In the genomic region with DNA sequence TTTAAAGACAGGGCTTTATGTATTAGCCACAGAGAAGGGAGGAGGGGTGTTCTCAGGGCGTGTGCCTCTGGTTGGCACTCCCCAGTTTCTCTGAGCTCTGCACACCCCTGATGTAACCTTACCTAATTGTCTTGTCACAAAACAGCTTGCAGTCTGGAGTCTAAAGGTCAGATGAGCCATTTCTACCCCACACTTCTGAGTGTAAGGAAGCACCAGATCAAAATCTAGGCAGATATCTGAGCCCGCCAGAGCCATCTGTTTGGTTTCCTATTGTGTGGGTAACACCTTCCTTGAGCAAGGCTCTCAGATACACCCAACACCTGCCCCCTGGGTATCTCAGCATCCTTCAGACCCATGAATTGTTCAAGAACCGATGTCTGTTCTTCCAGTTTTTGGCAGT, we compare ENCODE assay signal across 11 cellular contexts. TPM values are rescaled to one million over a fixed set of nuclear protein-coding genes. Genes with fewer than 3 reads are reported as not detected.
DNase-seq lines count a peak whose midpoint lies in the region; ATAC-seq and TF ChIP-seq lines count a peak whose summit lies in the region.
"Had no signal": no experiment of that assay in that cellular context is flagged by ENCODE, and none has a peak within 500 bp of the region (broad histone marks: within the 10 kb centered on the region; RNA-seq: fewer than 3 reads in every experiment).

No MANE protein-coding gene starts in this region.

- CTCF ChIA-PET in CD4-positive, alpha-beta T cell (lab: Charles Lee), result no interaction called here

- H3K27ac Mint-ChIP-seq in CD4-positive, alpha-beta T cell, result no peak overlapping the region

- H3K27me3 Mint-ChIP-seq in CD4-positive, alpha-beta T cell, result no peaks in the 10 kb centered on the region

- intact Hi-C loops in CD4-positive, alpha-beta T cell (cut with DNase I, micrococcal nuclease), result no loop called here

- no peak for DNase-seq in CD4-positive, alpha-beta T cell
- peak; percentile 80 for DNase-seq in LoVo (ENCODE audit: low spot score)
- DNase-seq in activated T-cell treated with anti-CD3 and anti-CD28 coated beads, Interleukin-2, amount 50 U/mL, for 48 hours, result peak; percentile 63 to 71
- DNase-seq in upper lobe of left lung, result no peak
- no peak for DNase-seq in medulla oblongata (ENCODE audit: extremely low spot score)
- no peak for DNase-seq in SJCRH30
- DNase-seq: DMS79, OCI-M1 had no signal

- H3K4me3 Mint-ChIP-seq in CD4-positive, alpha-beta T cell, result no peak overlapping the region

- TF ChIP-seq EP300 in upper lobe of left lung (IDR thresholded peaks at IDR 0.05), result no peak

- H3K36me3 ChIP-seq in mucosa of rectum (ENCODE audit: control insufficient read depth in 2 of 2, insufficient read depth in 2 of 2, low read length in 2 of 2) (peaks cover 2 to 3% of the 10 kb centered on the region in 2 donors), upper lobe of left lung (no peaks in the 10 kb centered on the region), SJCRH30 (no peaks in the 10 kb centered on the region)
- H3K36me3 ChIP-seq: thoracic aorta had no signal

- no peaks in the 10 kb centered on the region for H3K9me3 ChIP-seq in CD4-positive, alpha-beta T cell (ENCODE audit: control insufficient read depth, low read length)
- H3K9me3 ChIP-seq in mucosa of rectum (ENCODE audit: control insufficient read depth in 2 of 2, low read length in 2 of 2), result no peaks in the 10 kb centered on the region
- H3K9me3 ChIP-seq in upper lobe of left lung, result no peaks in the 10 kb centered on the region
- H3K9me3 ChIP-seq in SJCRH30 (replicated peaks), result no peaks in the 10 kb centered on the region
- H3K9me3 ChIP-seq: thoracic aorta had no signal

- peaks cover 29 to 50% of the 10 kb centered on the region in 2 donors for H3K4me1 ChIP-seq in mucosa of rectum (ENCODE audit: control insufficient read depth in 2 of 2, insufficient read depth in 2 of 2, low read length in 2 of 2)
- peaks cover 0 to 26% (median 8%) of the 10 kb centered on the region in 4 donors for H3K4me1 ChIP-seq in upper lobe of left lung
- no peaks in the 10 kb centered on the region for H3K4me1 ChIP-seq in SJCRH30

- H3K27me3 ChIP-seq in CD4-positive, alpha-beta T cell (ENCODE audit: control insufficient read depth, insufficient read depth, low read length), result no peaks in the 10 kb centered on the region
- no peaks in the 10 kb centered on the region for H3K27me3 ChIP-seq in mucosa of rectum (ENCODE audit: control insufficient read depth in 2 of 2, insufficient read depth in 2 of 2, low read length in 2 of 2)
- H3K27me3 ChIP-seq in upper lobe of left lung, result no peaks in the 10 kb centered on the region
- no peaks in the 10 kb centered on the region for H3K27me3 ChIP-seq in SJCRH30

- H3K9ac ChIP-seq in mucosa of rectum (ENCODE audit: low read depth in 1 of 2, low read length in 2 of 2), result peak overlapping the region; percentile 41 to 68

- peak; percentile 54 for ATAC-seq in CD4-positive, alpha-beta T cell (ENCODE audit: poor library complexity)
- ATAC-seq in upper lobe of left lung (ENCODE audit: low FRiP score in 2 of 2) (no peak), HG02763 (IDR thresholded peaks at IDR 0.05; ENCODE audit: unreplicated experiment) (no peak)

- POLR2A ChIA-PET in CD4-positive, alpha-beta T cell (lab: Charles Lee), result no interaction called here

- no peaks in the 10 kb centered on the region for H3K36me3 Mint-ChIP-seq in CD4-positive, alpha-beta T cell (ENCODE audit: low read depth)

- 53 to 76% methylated on average over 3 of the region's 3 CpGs for WGBS in upper lobe of left lung, 2 donors

- no peak for TF ChIP-seq CTCF in CD4-positive, alpha-beta T cell (IDR thresholded peaks at IDR 0.05)
- no peak for TF ChIP-seq CTCF in upper lobe of left lung (IDR thresholded peaks at IDR 0.05)

- H3K4me3 ChIP-seq in mucosa of rectum (ENCODE audit: low read length in 2 of 2) (peak overlapping the region in 1 of 2 donors; percentile 31), upper lobe of left lung (no peak overlapping the region), SJCRH30 (no peak overlapping the region)
- H3K4me3 ChIP-seq: thoracic aorta had no signal

- peaks cover 9% of the 10 kb centered on the region for H3K4me1 Mint-ChIP-seq in CD4-positive, alpha-beta T cell (ENCODE audit: low read depth)

- H3K27ac ChIP-seq in CD4-positive, alpha-beta T cell (ENCODE audit: low read depth, low read length), result no peak overlapping the region
- H3K27ac ChIP-seq in mucosa of rectum (ENCODE audit: low read depth in 2 of 2, low read length in 2 of 2), result peak overlapping the region; percentile 90 to 97
- peak overlapping the region in 1 of 4 donors; percentile 14 for H3K27ac ChIP-seq in upper lobe of left lung
- no peak overlapping the region for H3K27ac ChIP-seq in SJCRH30
- H3K27ac ChIP-seq: thoracic aorta had no signal

- no peak for TF ChIP-seq POLR2A in upper lobe of left lung (IDR thresholded peaks at IDR 0.05)

- no peaks in the 10 kb centered on the region for H3K9me3 Mint-ChIP-seq in CD4-positive, alpha-beta T cell

RNA-seq across cellular contexts. Expression of gene CDH1, which starts 15.5 kb away (rescaled TPM):
- under 1 TPM; 0.31 to 0.49 TPM for total RNA-seq in CD4-positive, alpha-beta T cell
- total RNA-seq in upper lobe of left lung, result 100 to 1,000 TPM in 5 of 6 donors, 10 to 100 TPM in 1; 99.5 to 174 (median 132) TPM
- total RNA-seq in SJCRH30 (2014; rRNA removed; shearing (Covaris generic)), result not detected in 2 replicates

Comparison
In these comparisons a context has a peak if more than half of its experiments do, and no peak if none do; other contexts are left out.
1. DNase-seq: peak in LoVo (single experiment) and activated T-cell treated with anti-CD3 and anti-CD28 coated beads, Interleukin-2, amount 50 U/mL, for 48 hours (2 of 2); none in CD4-positive, alpha-beta T cell (0 of 10), upper lobe of left lung (0 of 2), medulla oblongata (single experiment) and SJCRH30 (0 of 2).
2. H3K27ac ChIP-seq: peak in mucosa of rectum (2 of 2); none in CD4-positive, alpha-beta T cell (single experiment) and SJCRH30 (single experiment).
3. RNA of gene CDH1, which starts 15.5 kb away (total RNA-seq): 99.5 to 174 TPM in upper lobe of left lung; 0.31 to 0.49 TPM in CD4-positive, alpha-beta T cell and not detected in SJCRH30; every median in the first group is over 10 times any median in the second.